In the genomic region with DNA sequence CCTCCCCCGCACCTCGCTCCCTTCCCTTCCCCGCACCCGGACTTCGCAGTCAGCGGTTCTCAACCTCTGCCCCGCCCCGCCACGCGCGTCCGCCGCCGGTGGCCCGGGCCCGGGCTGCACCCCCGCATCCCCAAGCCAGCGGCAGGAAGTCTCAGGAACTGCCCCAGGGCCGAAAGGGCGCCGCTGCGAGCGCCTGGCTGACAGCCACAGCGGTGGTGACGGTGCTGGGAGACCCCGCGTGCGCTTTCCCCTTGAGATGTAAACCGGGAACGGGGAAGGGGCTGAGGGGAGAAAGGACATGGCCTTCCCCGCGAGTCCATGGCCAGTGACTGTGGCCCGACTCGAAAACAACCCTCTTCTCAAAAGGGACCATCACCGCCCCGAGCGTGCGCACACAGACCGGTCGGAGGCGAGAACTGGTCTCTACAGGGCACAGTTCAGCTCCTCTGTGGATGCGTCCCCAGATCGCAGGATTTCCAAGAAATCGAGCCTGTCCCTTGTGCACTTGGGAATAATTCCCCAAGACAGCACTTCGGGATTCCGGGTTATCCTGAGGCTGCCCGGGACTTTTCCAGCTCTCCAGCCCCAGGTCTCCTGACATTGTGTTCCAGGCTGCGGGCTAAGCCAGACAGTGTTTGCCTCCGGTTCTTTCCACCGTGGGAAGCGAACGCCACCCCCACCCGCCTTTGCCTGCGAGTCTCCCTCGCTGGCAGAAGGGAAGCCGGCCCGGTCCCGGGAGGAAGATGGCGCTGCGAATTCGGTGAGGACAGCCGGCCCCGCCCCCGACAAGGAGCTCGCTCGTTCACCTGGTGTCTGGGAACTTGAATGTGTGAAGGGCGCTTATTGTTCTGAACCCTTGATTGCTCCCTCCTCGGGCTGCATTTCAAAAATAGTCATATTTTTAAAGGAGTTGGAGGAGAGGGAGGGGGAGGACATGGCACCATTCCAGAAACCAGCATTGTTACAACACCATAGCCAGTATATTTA, we compare ENCODE assay signal across 8 cellular contexts. TPM values are rescaled to one million over a fixed set of nuclear protein-coding genes. Genes with fewer than 3 reads are reported as not detected.
DNase-seq lines count a peak whose midpoint lies in the region; TF ChIP-seq lines count a peak whose summit lies in the region.

No MANE protein-coding gene starts in this region.

- DNase-seq in Calu3 = peak; percentile 90
- peak; percentile 50 for DNase-seq in LoVo (ENCODE audit: low spot score)
- DNase-seq in T1000 (lab: John Stamatoyannopoulos, UW) = peak; percentile 60
- peak; percentile 38 for DNase-seq in globus pallidus (ENCODE audit: low spot score)
- DNase-seq in nucleus accumbens (lab: John Stamatoyannopoulos, UW) = peak in 53 of 56 donors; percentile 9 to 83 (median 58)
- no peak for DNase-seq in stimulated activated naive CD4-positive, alpha-beta T cell treated with Interleukin-2 at 50 U/mL for 16 hours (lab: John Stamatoyannopoulos, UW)
- DNase-seq in stimulated activated CD8-positive, alpha-beta memory T cell treated with anti-CD3 and anti-CD28 coated beads, Interleukin-4, amount 100 ng/mL, for 48 hours = no peak
- DNase-seq in GF-D8 (lab: John Stamatoyannopoulos, UW) = no peak

- H3K4me3 Mint-ChIP-seq in Calu3 (ENCODE audit: low read depth, unreplicated experiment) = peak overlapping the region; percentile 87

- no TSS peak for BruUV-seq in Calu3 (replicated peaks; lab: Mats Ljungman, UMichigan)

- peaks cover 22% of the 10 kb centered on the region for H3K4me1 Mint-ChIP-seq in Calu3 (ENCODE audit: low read depth, unreplicated experiment)

- no peaks in the 10 kb centered on the region for H3K27me3 Mint-ChIP-seq in Calu3 (ENCODE audit: unreplicated experiment)

- TF ChIP-seq CTCF in Calu3 (IDR thresholded peaks at IDR 0.05; ENCODE audit: unreplicated experiment) = no peak

- H3K27ac Mint-ChIP-seq in Calu3 (ENCODE audit: unreplicated experiment) = no peak overlapping the region

- CTCF ChIA-PET in Calu3 (lab: Charles Lee) = interaction anchor here (0.6 to 1.0 kb wide), 5 partner anchors 122 to 975 kb away, joined by 3 to 4 read pairs (median 3); no protein-coding TSS in a partner anchor

- no peaks in the 10 kb centered on the region for H3K9me3 Mint-ChIP-seq in Calu3 (ENCODE audit: low read depth, unreplicated experiment)

- H3K36me3 Mint-ChIP-seq in Calu3 (ENCODE audit: insufficient read depth, unreplicated experiment) = peaks cover 40% of the 10 kb centered on the region

- intact Hi-C loops in Calu3 (cut with micrococcal nuclease; ENCODE audit: unreplicated experiment) = loop anchor here (2.0 to 5.0 kb wide), 6 partner anchors 228 to 1443 kb away; no protein-coding TSS in a partner anchor

RNA-seq across cellular contexts. Expression of a gene that starts 2.7 kb away (rescaled TPM):
- total RNA-seq in Calu3 (2022) = 14.2 and 15.4 TPM in 2 replicates

Comparison
In these comparisons a context has a peak if more than half of its experiments do, and no peak if none do; other contexts are left out.
1. DNase-seq: peak in Calu3 (single experiment), LoVo (single experiment), T1000 (single experiment), globus pallidus (single experiment) and nucleus accumbens (53 of 56); none in stimulated activated naive CD4-positive, alpha-beta T cell treated with Interleukin-2 at 50 U/mL for 16 hours (single experiment), stimulated activated CD8-positive, alpha-beta memory T cell treated with anti-CD3 and anti-CD28 coated beads, Interleukin-4, amount 100 ng/mL, for 48 hours (single experiment) and GF-D8 (single experiment).